ENCODE assay signal across 8 cellular contexts in the genomic region with DNA sequence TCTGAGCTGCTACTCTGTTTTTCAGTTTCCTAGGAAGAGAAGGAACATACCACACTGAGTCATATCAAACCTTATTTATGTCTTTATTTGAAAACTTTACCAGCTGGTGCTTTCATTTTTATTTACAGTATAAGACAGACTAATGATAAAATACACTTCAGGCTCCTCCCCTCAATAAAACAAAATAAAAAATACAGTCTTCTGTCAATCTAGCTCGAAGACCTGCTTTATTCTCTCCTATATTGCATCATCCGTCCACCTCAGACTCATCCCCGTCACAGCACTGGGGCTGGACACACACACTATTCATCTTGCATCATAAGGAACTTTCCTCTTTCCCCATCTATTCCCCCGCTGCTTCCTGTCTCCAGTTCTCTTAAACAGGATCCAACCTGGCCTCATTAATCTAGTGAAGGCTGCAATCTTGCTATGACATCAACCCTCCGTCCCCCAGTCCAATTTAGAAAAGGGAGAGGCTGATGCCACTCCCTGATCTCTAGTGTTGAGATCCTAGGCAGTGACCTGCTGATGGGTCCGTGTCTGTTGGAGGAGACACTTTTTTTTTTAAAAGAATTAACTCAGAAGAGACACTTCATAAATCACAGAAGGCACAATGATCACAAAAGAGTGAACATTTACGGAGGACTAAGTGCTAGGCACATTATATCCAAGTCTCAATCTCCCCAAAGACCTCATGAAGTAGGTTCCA. TPM values are rescaled to one million over a fixed set of nuclear protein-coding genes. Genes with fewer than 3 reads are reported as not detected.
DNase-seq lines count a peak whose midpoint lies in the region; ATAC-seq and TF ChIP-seq lines count a peak whose summit lies in the region.

No MANE protein-coding gene starts in this region.

- no peaks in the 10 kb centered on the region for H3K27me3 Mint-ChIP-seq in activated CD4-positive, alpha-beta T cell treated with anti-CD3 and anti-CD28 coated beads, Interleukin-2, amount 10 ng/mL, durations not matched to agents 7 days and 5 days
- H3K27me3 Mint-ChIP-seq in naive thymus-derived CD4-positive, alpha-beta T cell: no peaks in the 10 kb centered on the region

- CTCF ChIA-PET in activated CD4-positive, alpha-beta T cell treated with anti-CD3 and anti-CD28 coated beads, Interleukin-2, amount 10 ng/mL, durations not matched to agents 7 days and 5 days (lab: Charles Lee): interaction anchor here (0.9 to 6.8 kb wide), 6 partner anchors 9 to 30 kb away, joined by 3 to 52 read pairs (median 5); no protein-coding TSS in a partner anchor
- CTCF ChIA-PET in naive thymus-derived CD4-positive, alpha-beta T cell (lab: Charles Lee): interaction anchor here (0.7 to 4.4 kb wide), 5 partner anchors 8 to 198 kb away, joined by 3 to 26 read pairs (median 4); no protein-coding TSS in a partner anchor

- peak; percentile 21 for DNase-seq in NCI-H345 (lab: John Stamatoyannopoulos, UW)
- DNase-seq in NCI-H345 treated with DMSO at 0.1 percent for 48 hours (lab: John Stamatoyannopoulos, UW; ENCODE audit: unreplicated experiment): no peak
- peak; percentile 64 for DNase-seq in LNCaP clone FGC (ENCODE audit: low read depth)
- DNase-seq in activated CD4-positive, alpha-beta T cell treated with anti-CD3 and anti-CD28 coated beads, Interleukin-2, amount 10 ng/mL, durations not matched to agents 7 days and 5 days: no peak
- DNase-seq in esophagus muscularis mucosa (ENCODE audit: extremely low spot score): peak; percentile 92
- DNase-seq in naive thymus-derived CD4-positive, alpha-beta T cell: peak in 2 of 9 donors; percentile 18 to 21
- no peak for DNase-seq in NCI-H1048 (lab: John Stamatoyannopoulos, UW)

- H3K27me3 ChIP-seq in esophagus muscularis mucosa: no peaks in the 10 kb centered on the region
- H3K27me3 ChIP-seq in naive thymus-derived CD4-positive, alpha-beta T cell (ENCODE audit: control insufficient read depth in 2 of 2, insufficient read depth in 2 of 2, low read length in 2 of 2): no peaks in the 10 kb centered on the region

- no peaks in the 10 kb centered on the region for H3K9me3 Mint-ChIP-seq in activated CD4-positive, alpha-beta T cell treated with anti-CD3 and anti-CD28 coated beads, Interleukin-2, amount 10 ng/mL, durations not matched to agents 7 days and 5 days
- H3K9me3 Mint-ChIP-seq in naive thymus-derived CD4-positive, alpha-beta T cell: peaks cover 0 to 6% (median 0%) of the 10 kb centered on the region in 11 donors

- peak overlapping the region; percentile 98 for H3K27ac Mint-ChIP-seq in activated CD4-positive, alpha-beta T cell treated with anti-CD3 and anti-CD28 coated beads, Interleukin-2, amount 10 ng/mL, durations not matched to agents 7 days and 5 days
- H3K27ac Mint-ChIP-seq in naive thymus-derived CD4-positive, alpha-beta T cell: peak overlapping the region; percentile 90 to 99 (median 98)

- peak overlapping the region; percentile 89 for H3K4me3 ChIP-seq in LNCaP clone FGC (ENCODE audit: low read depth, low read length)
- peak overlapping the region; percentile 88 to 100 (median 96) for H3K4me3 ChIP-seq in esophagus muscularis mucosa
- H3K4me3 ChIP-seq in naive thymus-derived CD4-positive, alpha-beta T cell (ENCODE audit: low read length): peak overlapping the region; percentile 81

- WGBS in esophagus muscularis mucosa: 2% methylated on average over 7 of the region's 7 CpGs

- peak; percentile 84 for TF ChIP-seq POLR2A in esophagus muscularis mucosa (IDR thresholded peaks at IDR 0.05; ENCODE audit: low read depth)

- no peaks in the 10 kb centered on the region for H3K9me3 ChIP-seq in esophagus muscularis mucosa
- H3K9me3 ChIP-seq in naive thymus-derived CD4-positive, alpha-beta T cell (ENCODE audit: control insufficient read depth in 2 of 3, low read length in 3 of 3): no peaks in the 10 kb centered on the region

- H3K27ac ChIP-seq in esophagus muscularis mucosa (replicated peaks in 1 of 4): peak overlapping the region; percentile 99 to 100 (median 100)
- peak overlapping the region; percentile 99 for H3K27ac ChIP-seq in naive thymus-derived CD4-positive, alpha-beta T cell (ENCODE audit: low read depth, low read length)

- H3K36me3 Mint-ChIP-seq in activated CD4-positive, alpha-beta T cell treated with anti-CD3 and anti-CD28 coated beads, Interleukin-2, amount 10 ng/mL, durations not matched to agents 7 days and 5 days (ENCODE audit: low read depth): peaks cover 63% of the 10 kb centered on the region
- H3K36me3 Mint-ChIP-seq in naive thymus-derived CD4-positive, alpha-beta T cell: peaks cover 13 to 60% (median 24%) of the 10 kb centered on the region in 5 donors

- H3K4me3 Mint-ChIP-seq in activated CD4-positive, alpha-beta T cell treated with anti-CD3 and anti-CD28 coated beads, Interleukin-2, amount 10 ng/mL, durations not matched to agents 7 days and 5 days: peak overlapping the region; percentile 95
- H3K4me3 Mint-ChIP-seq in naive thymus-derived CD4-positive, alpha-beta T cell: peak overlapping the region; percentile 91 to 99 (median 94)

- ATAC-seq in naive thymus-derived CD4-positive, alpha-beta T cell: peak; percentile 24
- no peak for ATAC-seq in HG03135 (IDR thresholded peaks at IDR 0.05; ENCODE audit: unreplicated experiment)

- H3K4me1 Mint-ChIP-seq in activated CD4-positive, alpha-beta T cell treated with anti-CD3 and anti-CD28 coated beads, Interleukin-2, amount 10 ng/mL, durations not matched to agents 7 days and 5 days: peaks cover 55% of the 10 kb centered on the region
- peaks cover 35 to 72% (median 60%) of the 10 kb centered on the region in 7 donors for H3K4me1 Mint-ChIP-seq in naive thymus-derived CD4-positive, alpha-beta T cell

- no peak for TF ChIP-seq EP300 in esophagus muscularis mucosa (IDR thresholded peaks at IDR 0.05)

- intact Hi-C loops in esophagus muscularis mucosa (cut with DNase I): no loop called here
- intact Hi-C loops in naive thymus-derived CD4-positive, alpha-beta T cell (cut with micrococcal nuclease): loop anchor here in 1 of 2 donors (1.0 to 10.0 kb wide), 3 partner anchors 24 to 884 kb away; a partner anchor contains a TSS

- no peak for TF ChIP-seq CTCF in LNCaP clone FGC (IDR thresholded peaks at IDR 0.05; ENCODE audit: control insufficient read depth, extremely low read depth, insufficient read depth)
- TF ChIP-seq CTCF in esophagus muscularis mucosa (IDR thresholded peaks at IDR 0.05): no peak

- H3K36me3 ChIP-seq in esophagus muscularis mucosa: peaks cover 30 to 49% (median 39%) of the 10 kb centered on the region in 4 donors
- H3K36me3 ChIP-seq in naive thymus-derived CD4-positive, alpha-beta T cell (ENCODE audit: control insufficient read depth in 2 of 3, insufficient read depth in 3 of 3, low read length in 3 of 3): peaks cover 21 to 38% (median 29%) of the 10 kb centered on the region in 3 experiments

- POLR2A ChIA-PET in activated CD4-positive, alpha-beta T cell treated with anti-CD3 and anti-CD28 coated beads, Interleukin-2, amount 10 ng/mL, durations not matched to agents 7 days and 5 days (lab: Charles Lee): interaction anchor here (0.5 to 3.4 kb wide), 4 partner anchors 13 to 419 kb away, joined by 3 to 28 read pairs (median 6); no protein-coding TSS in a partner anchor
- POLR2A ChIA-PET in naive thymus-derived CD4-positive, alpha-beta T cell (lab: Charles Lee): interaction anchor here (1.0 to 7.8 kb wide), 10 partner anchors 11 to 879 kb away, joined by 4 to 194 read pairs (median 30); a partner anchor contains a TSS

- H3K4me1 ChIP-seq in esophagus muscularis mucosa: peaks cover 56 to 71% (median 64%) of the 10 kb centered on the region in 4 donors
- peaks cover 30 to 41% of the 10 kb centered on the region in 2 donors for H3K4me1 ChIP-seq in naive thymus-derived CD4-positive, alpha-beta T cell (ENCODE audit: control insufficient read depth in 2 of 2, insufficient read depth in 2 of 2, low read length in 2 of 2)

RNA-seq across cellular contexts. Expression of a gene that starts 1.1 kb away (rescaled TPM):
- 100 to 1,000 TPM; 159 to 184 TPM for total RNA-seq in activated CD4-positive, alpha-beta T cell treated with anti-CD3 and anti-CD28 coated beads, Interleukin-2, amount 10 ng/mL, durations not matched to agents 7 days and 5 days
- total RNA-seq in esophagus muscularis mucosa: 100 to 1,000 TPM in 1 of 4 donors, 10 to 100 TPM in 3; 59.8 to 176 (median 70.2) TPM
- total RNA-seq in naive thymus-derived CD4-positive, alpha-beta T cell: 100 to 1,000 TPM; 120 to 293 (median 144) TPM
- 100 to 1,000 TPM; 250 to 417 TPM for polyA plus RNA-seq in naive thymus-derived CD4-positive, alpha-beta T cell

RNA-seq across cellular contexts. Expression of a gene that starts 26.8 kb away (rescaled TPM):
- 10 to 100 TPM; 30.2 to 31.9 TPM for total RNA-seq in activated CD4-positive, alpha-beta T cell treated with anti-CD3 and anti-CD28 coated beads, Interleukin-2, amount 10 ng/mL, durations not matched to agents 7 days and 5 days
- 10 to 100 TPM; 19.9 to 27.4 (median 20.1) TPM for total RNA-seq in esophagus muscularis mucosa
- 10 to 100 TPM; 13.5 to 33.5 (median 21.2) TPM for total RNA-seq in naive thymus-derived CD4-positive, alpha-beta T cell
- polyA plus RNA-seq in naive thymus-derived CD4-positive, alpha-beta T cell: 10 to 100 TPM in 1 of 2 donors, 1 to 10 TPM in 1; 8.7 to 12.6 TPM

RNA-seq across cellular contexts. Expression of a gene that starts 57.4 kb away (rescaled TPM):
- 10 to 100 TPM in 1 of 2 experiments, 1 to 10 TPM in 1; 8.9 to 10.6 TPM for total RNA-seq in activated CD4-positive, alpha-beta T cell treated with anti-CD3 and anti-CD28 coated beads, Interleukin-2, amount 10 ng/mL, durations not matched to agents 7 days and 5 days
- 10 to 100 TPM; 13.7 to 30.0 (median 15.7) TPM for total RNA-seq in esophagus muscularis mucosa
- 10 to 100 TPM in 1 of 5 experiments, 1 to 10 TPM in 4; 8.2 to 10.9 (median 9.0) TPM for total RNA-seq in naive thymus-derived CD4-positive, alpha-beta T cell
- polyA plus RNA-seq in naive thymus-derived CD4-positive, alpha-beta T cell: 1 to 10 TPM; 6.7 to 8.7 TPM

RNA-seq across cellular contexts. Expression of a gene that starts 57.7 kb away (rescaled TPM):
- total RNA-seq in activated CD4-positive, alpha-beta T cell treated with anti-CD3 and anti-CD28 coated beads, Interleukin-2, amount 10 ng/mL, durations not matched to agents 7 days and 5 days: 10 to 100 TPM; 50.8 to 57.6 TPM
- total RNA-seq in esophagus muscularis mucosa: 1 to 10 TPM; 2.9 to 5.1 (median 4.8) TPM
- total RNA-seq in naive thymus-derived CD4-positive, alpha-beta T cell: 10 to 100 TPM in 3 of 5 experiments, 1 to 10 TPM in 2; 8.4 to 36.7 (median 10.6) TPM
- 10 to 100 TPM in 1 of 2 donors, 1 to 10 TPM in 1; 7.0 to 11.5 TPM for polyA plus RNA-seq in naive thymus-derived CD4-positive, alpha-beta T cell

Comparison
In these comparisons a context has a peak if more than half of its experiments do, and no peak if none do; other contexts are left out.
1. DNase-seq: peak in NCI-H345 (single experiment), LNCaP clone FGC (single experiment) and esophagus muscularis mucosa (single experiment); none in NCI-H345 treated with DMSO at 0.1 percent for 48 hours (single experiment), activated CD4-positive, alpha-beta T cell treated with anti-CD3 and anti-CD28 coated beads, Interleukin-2, amount 10 ng/mL, durations not matched to agents 7 days and 5 days (single experiment) and NCI-H1048 (single experiment).
2. Peak in every context shown above with its lines, with median percentiles within 50 percentile points of each other: H3K4me3 ChIP-seq.